21 cellular contexts compared by ENCODE assay signal in genomic region chr3:149653136-149653535, GRCh38. TPM values are rescaled to one million over a fixed set of nuclear protein-coding genes. Genes with fewer than 3 reads are reported as not detected.
A peak's percentile ranks its signal among the peaks of the same experiment; 100 is the strongest.
DNase-seq lines count a peak whose midpoint lies in the region; ATAC-seq, FAIRE-seq and TF ChIP-seq lines count a peak whose summit lies in the region.
"Had no signal": no experiment of that assay in that cellular context is flagged by ENCODE, and none has a peak within 500 bp of the region (broad histone marks: within the 10 kb centered on the region; RNA-seq: fewer than 3 reads in every experiment).

No MANE protein-coding gene starts in this region.

- H3K36me3 ChIP-seq in PC-3 (ENCODE audit: low read depth, low read length) (peaks cover 59% of the 10 kb centered on the region), brain microvascular endothelial cell (replicated peaks) (peaks cover 53% of the 10 kb centered on the region), keratinocyte (ENCODE audit: control insufficient read depth in 2 of 2, extremely low read depth in 1 of 2, insufficient read depth in 2 of 2, low read length in 2 of 2) (peaks cover 0 to 9% of the 10 kb centered on the region in 2 experiments), suprapubic skin (no peaks in the 10 kb centered on the region), small intestine (ENCODE audit: control insufficient read depth in 2 of 2, insufficient read depth in 2 of 2, low read length in 2 of 2) (no peaks in the 10 kb centered on the region)

- no TSS peak for BruUV-seq in PC-3 (replicated peaks; lab: Mats Ljungman, UMichigan)

- H4K20me1 ChIP-seq in PC-3 (ENCODE audit: low read length) (peaks cover 62% of the 10 kb centered on the region), keratinocyte (ENCODE audit: control insufficient read depth, extremely low read depth, insufficient read depth, low read length) (no peaks in the 10 kb centered on the region)

- DNase-seq in PC-3 (no peak), brain microvascular endothelial cell (no peak), keratinocyte (ENCODE audit: low read depth, low spot score) (no peak), suprapubic skin (ENCODE audit: low spot score in 2 of 2) (no peak), small intestine (no peak), HK-2 (ENCODE audit: unreplicated experiment) (no peak), NCI-H2227 treated with DMSO at 0.1 percent for 48 hours (lab: John Stamatoyannopoulos, UW) (no peak)
- DNase-seq: activated CD8-positive, alpha-beta T cell treated with anti-CD3 and anti-CD28 coated beads, Interleukin-2, amount 10 ng/mL, durations not matched to agents 7 days and 5 days; activated naive CD4-positive, alpha-beta T cell treated with Interleukin-2 at 50 U/mL for 16 hours; activated T-cell treated with anti-CD3 and anti-CD28 coated beads, Interleukin-2, amount 50 U/mL, for 24 hours; anterior cingulate cortex; Caco-2; EL; NCI-H1436 treated with DMSO at 0.1 percent for 48 hours; NCI-H2171; nephron progenitor cell; SIG-M5; T-helper 17 cell had no signal

- CTCF ChIA-PET in PC-3 (lab: Charles Lee): no interaction called here

- H3K4me3 ChIP-seq in PC-3 (ENCODE audit: low read length): peak overlapping the region; percentile 64; the same call in 1 of the 2 replicates
- H3K4me3 ChIP-seq in brain microvascular endothelial cell (ENCODE audit: low read depth, low read length): peak overlapping the region; percentile 43
- H3K4me3 ChIP-seq in keratinocyte (ENCODE audit: control insufficient read depth in 2 of 3, extremely low read depth in 1 of 3, insufficient read depth in 2 of 3, low read depth in 1 of 3, low read length in 3 of 3): no peak overlapping the region
- peak overlapping the region; percentile 6 for H3K4me3 ChIP-seq in suprapubic skin
- H3K4me3 ChIP-seq in small intestine (ENCODE audit: low read depth in 1 of 2, low read length in 2 of 2): no peak overlapping the region
- H3K4me3 ChIP-seq: tibial nerve had no signal

- dilution Hi-C loops in keratinocyte (cut with MboI; ENCODE audit: extremely low pct_ligation_motif_present, low sequenced_read_pairs): no loop called here

- H3K4me2 ChIP-seq in PC-3 (ENCODE audit: low read length) (peak overlapping the region; percentile 94), keratinocyte (ENCODE audit: control insufficient read depth, extremely low read depth, insufficient read depth, low read depth, low read length) (peak overlapping the region; percentile 69)

- no peak for TF ChIP-seq EP300 in suprapubic skin (IDR thresholded peaks at IDR 0.05)

- H3F3A ChIP-seq in PC-3 (ENCODE audit: low read length, unreplicated experiment): no peaks in the 10 kb centered on the region

- H3K27ac ChIP-seq in PC-3 (ENCODE audit: low read length) (no peak overlapping the region), brain microvascular endothelial cell (no peak overlapping the region), keratinocyte (ENCODE audit: control insufficient read depth, insufficient read depth, low read length) (no peak overlapping the region), suprapubic skin (no peak overlapping the region), small intestine (ENCODE audit: low read depth in 1 of 2, low read length in 1 of 2) (no peak overlapping the region)

- FAIRE-seq in keratinocyte (lab: Jason Lieb, UNC) (no peak), small intestine (lab: Jason Lieb, UNC) (no peak)
- FAIRE-seq: frontal cortex had no signal

- ATAC-seq in PC-3 (no peak), GM21526 (IDR thresholded peaks at IDR 0.05; ENCODE audit: low FRiP score, unreplicated experiment) (no peak)
- ATAC-seq: activated CD8-positive, alpha-beta T cell treated with anti-CD3 and anti-CD28 coated beads, Interleukin-2, amount 10 ng/mL, durations not matched to agents 7 days and 5 days; T-helper 17 cell had no signal

- H3K4me1 ChIP-seq in PC-3 (ENCODE audit: insufficient read depth, low read length) (peaks cover 27% of the 10 kb centered on the region), keratinocyte (ENCODE audit: control insufficient read depth, extremely low read depth, insufficient read depth, low read length) (peaks cover 59% of the 10 kb centered on the region), suprapubic skin (peaks cover 79% of the 10 kb centered on the region), small intestine (ENCODE audit: control insufficient read depth in 2 of 2, insufficient read depth in 1 of 2, low read depth in 1 of 2, low read length in 1 of 2) (peaks cover 0 to 2% of the 10 kb centered on the region in 2 donors)
- H3K4me1 ChIP-seq: Caco-2 had no signal

- POLR2A ChIA-PET in PC-3 (lab: Charles Lee; ENCODE audit: unreplicated experiment): interaction anchor here (0.6 to 0.7 kb wide), 3 partner anchors 56 to 78 kb away, joined by 3 to 7 read pairs (median 4); no protein-coding TSS in a partner anchor

- H3K9me1 ChIP-seq in keratinocyte (ENCODE audit: control insufficient read depth, extremely low read depth, insufficient read depth, low read length): no peaks in the 10 kb centered on the region

- H3K79me2 ChIP-seq in PC-3 (ENCODE audit: low read length) (peaks cover 93% of the 10 kb centered on the region), keratinocyte (ENCODE audit: control insufficient read depth, insufficient read depth, low read length) (peaks cover 73% of the 10 kb centered on the region)

- H3K9me3 ChIP-seq in PC-3 (ENCODE audit: low read length) (no peaks in the 10 kb centered on the region), keratinocyte (ENCODE audit: control insufficient read depth, low read depth, low read length) (no peaks in the 10 kb centered on the region), suprapubic skin (no peaks in the 10 kb centered on the region), small intestine (ENCODE audit: control insufficient read depth, low read depth) (no peaks in the 10 kb centered on the region)
- H3K9me3 ChIP-seq: Caco-2 had no signal

- in situ Hi-C loops in brain microvascular endothelial cell (cut with HindIII; ENCODE audit: low pct_ligation_motif_present, low sequenced_read_pairs): no loop called here

- no peaks in the 10 kb centered on the region for H3K9me2 ChIP-seq in PC-3 (replicated peaks; ENCODE audit: low read length)

- TF ChIP-seq POLR2A in suprapubic skin (IDR thresholded peaks at IDR 0.05): no peak

- H3K9ac ChIP-seq in PC-3 (ENCODE audit: low read length) (no peak overlapping the region), keratinocyte (ENCODE audit: control insufficient read depth, extremely low read depth, insufficient read depth, low read length) (no peak overlapping the region)

- no peak for TF ChIP-seq CTCF in PC-3 (conservative IDR thresholded peaks at IDR 0.05; ENCODE audit: low read depth, low read length)
- TF ChIP-seq CTCF in brain microvascular endothelial cell (IDR thresholded peaks at IDR 0.05; ENCODE audit: low read depth, low read length, missing control alignments): no peak
- TF ChIP-seq CTCF in keratinocyte (optimal IDR thresholded peaks at IDR 0.05 in 1 of 3, IDR thresholded peaks at IDR 0.05 in 1 of 3, conservative IDR thresholded peaks at IDR 0.05 in 1 of 3; ENCODE audit: extremely low read depth in 1 of 3, insufficient read depth in 2 of 3, low read length in 3 of 3): no peak
- no peak for TF ChIP-seq CTCF in suprapubic skin (IDR thresholded peaks at IDR 0.05)

- H3K27me3 ChIP-seq in PC-3 (ENCODE audit: low read length): no peaks in the 10 kb centered on the region
- H3K27me3 ChIP-seq in brain microvascular endothelial cell (replicated peaks): no peaks in the 10 kb centered on the region
- no peaks in the 10 kb centered on the region for H3K27me3 ChIP-seq in keratinocyte (ENCODE audit: control insufficient read depth, extremely low read depth, insufficient read depth, low read length)
- no peaks in the 10 kb centered on the region for H3K27me3 ChIP-seq in suprapubic skin
- H3K27me3 ChIP-seq in small intestine (ENCODE audit: control insufficient read depth in 2 of 2, insufficient read depth in 2 of 2, low read length in 2 of 2): peaks cover 0 to 3% of the 10 kb centered on the region in 2 donors
- H3K27me3 ChIP-seq: tibial nerve had no signal

- H2AFZ ChIP-seq in PC-3 (ENCODE audit: low read length) (no peak overlapping the region), keratinocyte (ENCODE audit: control insufficient read depth, low read length) (no peak overlapping the region)

- intact Hi-C loops in PC-3 (cut with micrococcal nuclease): loop anchor here (10.0 kb wide), 1 partner anchor 278 kb away; the partner anchor contains the start of gene TM4SF1

- 97% methylated on average over 1 of the region's 1 CpG for WGBS in suprapubic skin
- 97 to 100% (median 98%) methylated on average over 1 of the region's 1 CpG for WGBS in small intestine, 3 donors

RNA-seq across cellular contexts. Expression of gene WWTR1, which starts 4.7 kb away (rescaled TPM):
- 74.4 and 79.7 TPM in 2 replicates for total RNA-seq in PC-3 (2014; rRNA removed)
- 31.9 to 93.4 TPM (median 77.3 TPM) in 3 replicates for polyA plus RNA-seq in keratinocyte
- polyA plus RNA-seq in keratinocyte (2011; ENCODE audit: low read depth): 13.9 TPM
- polyA plus RNA-seq in keratinocyte (2011; cell fraction: cytosol; rRNA removed): 48.1 and 73.9 TPM in 2 replicates
- polyA plus RNA-seq in keratinocyte (2011; cell fraction: nucleus; rRNA removed): 68.1 and 79.7 TPM in 2 replicates
- polyA plus RNA-seq in keratinocyte (2012; ENCODE audit: low replicate concordance): 22.1 and 51.6 TPM in 2 replicates
- polyA minus RNA-seq in keratinocyte: 60.8 to 125 TPM (median 104 TPM) in 3 replicates
- 55.6 TPM for polyA minus RNA-seq in keratinocyte (2011; cell fraction: cytosol; rRNA and poly(A)+ RNA removed)
- polyA minus RNA-seq in keratinocyte (2011; cell fraction: nucleus; rRNA and poly(A)+ RNA removed): 32.2 and 71.4 TPM in 2 replicates
- total RNA-seq in suprapubic skin: 10 to 100 TPM; 33.0 to 68.9 (median 52.1) TPM
- polyA plus RNA-seq in small intestine: 10 to 100 TPM in 2 of 3 donors, 1 to 10 TPM in 1; 2.0 to 18.2 (median 11.9) TPM

Comparison
In these comparisons a context has a peak if more than half of its experiments do, and no peak if none do; other contexts are left out.
1. H3K4me3 ChIP-seq: peak in PC-3 (single experiment), brain microvascular endothelial cell (single experiment) and suprapubic skin (single experiment); none in keratinocyte (0 of 3) and small intestine (0 of 2).